In the genomic region with DNA sequence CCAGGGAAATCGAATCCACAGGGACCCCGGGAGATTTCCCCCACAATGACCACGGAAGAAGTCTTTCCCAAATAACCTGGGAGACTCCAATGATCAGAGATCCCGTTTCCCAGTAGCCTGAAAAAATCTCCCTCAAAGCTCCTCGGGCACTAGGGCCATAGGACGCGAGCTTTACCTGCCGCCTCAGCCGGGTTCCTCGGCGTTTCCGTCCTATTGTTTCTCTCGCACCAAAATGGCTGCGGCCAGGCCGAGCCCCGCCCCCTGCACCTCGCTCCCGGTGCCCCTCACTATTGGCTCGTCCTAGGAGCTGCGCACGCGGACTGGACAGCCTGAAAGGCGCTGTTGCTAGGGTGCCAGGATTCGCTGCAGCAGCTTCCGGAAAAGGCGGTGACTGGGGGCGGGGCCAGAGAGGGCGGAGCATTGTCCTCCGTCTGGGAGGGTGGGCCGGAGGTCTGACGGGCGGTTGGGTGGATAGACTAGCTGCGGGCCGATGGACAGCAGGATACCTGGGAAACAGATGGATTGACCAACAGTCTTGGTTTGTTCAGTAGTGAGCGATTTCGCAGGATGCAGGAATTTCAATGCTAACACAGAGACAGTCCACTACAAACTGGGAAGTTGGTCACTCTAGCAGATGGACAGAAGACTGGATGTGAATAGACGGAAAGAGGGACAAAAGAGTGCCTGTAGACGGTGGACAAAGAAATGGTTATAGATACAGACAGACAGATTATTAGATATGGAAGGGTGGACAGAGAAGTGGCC, we compare ENCODE assay signal across 7 cellular contexts. TPM values are rescaled to one million over a fixed set of nuclear protein-coding genes. Genes with fewer than 3 reads are reported as not detected.
DNase-seq lines count a peak whose midpoint lies in the region; ATAC-seq, FAIRE-seq and TF ChIP-seq lines count a peak whose summit lies in the region.

Gene IP6K2 (minus strand): TSS at position 240 of the 765 bp plus-strand sequence. CDS start 21,930 bp downstream, outside the sequence.

- DNase-seq in GM18507 (ENCODE audit: extremely low spot score, insufficient read length, low read depth) = peak; percentile 99
- DNase-seq in NCI-H2029 treated with DMSO at 0.1 percent for 48 hours (lab: John Stamatoyannopoulos, UW) = peak; percentile 87
- peak; percentile 98 for DNase-seq in T-helper 9 cell
- peak; percentile 96 for DNase-seq in astrocyte of the cerebellum (ENCODE audit: low read depth)
- DNase-seq in hepatic stellate cell (ENCODE audit: low spot score) = peak; percentile 97
- DNase-seq in renal cortical epithelial cell (ENCODE audit: low read depth) = peak; percentile 94

- peak within 1 kb of the TSS; percentile 100 for H3K4me3 ChIP-seq in astrocyte of the cerebellum (ENCODE audit: low read depth, low read length)

- peak; percentile 97 for ATAC-seq in HG02981 (IDR thresholded peaks at IDR 0.05; ENCODE audit: unreplicated experiment)

- no peak for TF ChIP-seq CTCF in astrocyte of the cerebellum (IDR thresholded peaks at IDR 0.05; ENCODE audit: low read depth, low read length, missing control alignments)

- in situ Hi-C loops in astrocyte of the cerebellum (cut with HindIII; ENCODE audit: low sequenced_read_pairs) = no loop called here

- FAIRE-seq in GM18507 (lab: Jason Lieb, UNC) = peak; percentile 98

RNA-seq across cellular contexts. Expression of gene IP6K2, which starts in this region (rescaled TPM):
- total RNA-seq in renal cortical epithelial cell = 50.7 and 96.5 TPM in 2 replicates

Comparison
In these comparisons a context has a peak if more than half of its experiments do, and no peak if none do; other contexts are left out.
1. Peak in every context shown above with its lines: DNase-seq, ATAC-seq and H3K4me3 ChIP-seq.